In the genomic region with DNA sequence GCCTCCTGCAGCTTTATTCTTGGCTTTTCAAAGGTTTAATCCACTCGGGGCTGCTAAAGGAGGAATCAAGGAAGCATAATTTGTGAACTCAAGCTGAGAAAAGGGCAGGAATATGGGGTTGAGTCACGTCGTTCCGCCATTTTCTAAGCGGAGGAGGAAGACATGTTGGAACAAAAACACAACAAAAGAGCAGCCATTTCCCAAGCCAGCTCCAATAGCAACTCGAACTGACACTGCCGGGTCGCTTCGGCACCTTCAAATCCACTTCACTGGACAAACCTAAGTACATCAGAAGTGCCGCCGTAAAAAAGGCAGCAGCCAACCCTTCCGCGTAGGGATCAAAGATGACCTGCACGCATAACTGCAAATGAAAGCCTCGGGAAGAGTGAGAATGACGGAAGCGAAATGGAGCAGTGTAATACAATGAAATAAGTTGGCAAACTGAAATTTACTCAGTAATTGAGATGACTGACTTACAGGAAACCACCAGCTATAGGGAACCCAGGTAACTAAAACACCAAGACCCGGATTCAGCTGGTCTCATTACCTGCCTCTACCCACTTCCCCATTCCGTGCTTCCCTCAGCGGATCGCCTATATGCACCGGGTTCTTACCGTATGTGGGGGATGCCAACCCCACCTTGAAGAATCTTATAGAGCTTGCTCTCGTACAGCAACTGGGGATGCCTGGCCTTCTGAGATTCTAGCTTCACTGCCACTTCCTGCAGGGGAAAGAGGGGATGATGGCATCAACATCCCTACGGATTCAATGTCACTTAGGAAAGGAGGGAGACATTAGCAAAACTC, we compare ENCODE assay signal across 8 cellular contexts. TPM values are rescaled to one million over a fixed set of nuclear protein-coding genes. Genes with fewer than 3 reads are reported as not detected.
DNase-seq lines count a peak whose midpoint lies in the region; ATAC-seq and TF ChIP-seq lines count a peak whose summit lies in the region.

No MANE protein-coding gene starts in this region.

- intact Hi-C loops in body of pancreas (cut with DNase I) = no loop called here

- in situ Hi-C loops in KBM-7 (cut with MboI; ENCODE audit: low pct_unique_long_range_greater_than_20kb, low sequenced_read_pairs) = loop anchor here (10.0 kb wide), 1 partner anchor 105 kb away; no protein-coding TSS in a partner anchor

- H3K4me3 ChIP-seq in body of pancreas = peak overlapping the region; percentile 60 to 79
- peak overlapping the region; percentile 93 for H3K4me3 ChIP-seq in kidney epithelial cell (ENCODE audit: low read depth, low read length)

- ATAC-seq in GM19463 (IDR thresholded peaks at IDR 0.05; ENCODE audit: unreplicated experiment) (peak; percentile 22), SK-N-SH treated with all-trans-retinoic acid at 6 μM for 48 hours (peak; percentile 5; the same call in 1 of the 3 replicates), body of pancreas (no peak), HG03196 (IDR thresholded peaks at IDR 0.05; ENCODE audit: unreplicated experiment) (no peak)

- H3K27ac ChIP-seq in body of pancreas = peak overlapping the region; percentile 43 to 98 (median 96)

- DNase-seq in COR-L47 (lab: John Stamatoyannopoulos, UW) = peak; percentile 45
- peak; percentile 74 for DNase-seq in KBM-7
- peak in 3 of 4 donors; percentile 25 to 43 (median 26) for DNase-seq in body of pancreas
- DNase-seq in kidney epithelial cell (ENCODE audit: low read depth) = no peak
- DNase-seq in stimulated activated CD4-positive, alpha-beta T cell treated with anti-CD3 and anti-CD28 coated beads, Interleukin-2, amount 100 ng/mL, for 24 hours = peak; percentile 39 to 47

- 1% methylated on average over 25 of the region's 25 CpGs for WGBS in body of pancreas, 2 donors

- TF ChIP-seq POLR2A in body of pancreas (IDR thresholded peaks at IDR 0.05) = peak in 2 of 3 donors; percentile 20 to 32

- H3K36me3 ChIP-seq in body of pancreas (replicated peaks in 1 of 2; ENCODE audit: insufficient read depth in 1 of 2, low read depth in 2 of 2) = no peaks in the 10 kb centered on the region
- peaks cover 3% of the 10 kb centered on the region for H3K36me3 ChIP-seq in kidney epithelial cell (ENCODE audit: control insufficient read depth, insufficient read depth, low read length)

- H3K9me3 ChIP-seq in body of pancreas = no peaks in the 10 kb centered on the region

- H3K27me3 ChIP-seq in body of pancreas = no peaks in the 10 kb centered on the region
- H3K27me3 ChIP-seq in kidney epithelial cell (ENCODE audit: control insufficient read depth, insufficient read depth, low read length) = no peaks in the 10 kb centered on the region

- TF ChIP-seq CTCF in body of pancreas (IDR thresholded peaks at IDR 0.05) (no peak), kidney epithelial cell (IDR thresholded peaks at IDR 0.05; ENCODE audit: insufficient read depth, low read length, poor library complexity, severe bottlenecking) (no peak)

- H3K4me1 ChIP-seq in body of pancreas = peaks cover 50% of the 10 kb centered on the region

TF ChIP-seq in SK-N-SH treated with all-trans-retinoic acid at 6 μM for 48 hours, 23 proteins besides CTCF, POLR2A, EP300 and RAD21:
- TF ChIP-seq ISL1 (CRISPR knock-in tag; IDR thresholded peaks at IDR 0.05) (peak; percentile 8; the same call in 1 of the 2 replicates), SNAI2 (CRISPR knock-in tag; IDR thresholded peaks at IDR 0.05) (no peak)

RNA-seq across cellular contexts. Expression of a gene that starts 1.6 kb away (rescaled TPM):
- total RNA-seq in body of pancreas (10 to 100 TPM; 82.4 to 85.4 TPM), kidney epithelial cell (250 and 270 TPM in 2 replicates)

RNA-seq across cellular contexts. Expression of a gene that starts 31.6 kb away (rescaled TPM):
- total RNA-seq in body of pancreas (10 to 100 TPM in 1 of 2 donors, 1 to 10 TPM in 1; 5.9 to 14.0 TPM), kidney epithelial cell (4.1 and 5.5 TPM in 2 replicates)

Comparison
In these comparisons a context has a peak if more than half of its experiments do, and no peak if none do; other contexts are left out.
1. ATAC-seq: peak in GM19463 (single experiment) and SK-N-SH treated with all-trans-retinoic acid at 6 μM for 48 hours (single experiment); none in body of pancreas (single experiment) and HG03196 (single experiment).